ENCODE assay signal across 32 cellular contexts in genomic region chr2:81483254-81483653, GRCh38.
"Had no signal": no experiment of that assay in that cellular context is flagged by ENCODE, and none has a peak within 500 bp of the region (broad histone marks: within the 10 kb centered on the region; RNA-seq: fewer than 3 reads in every experiment).

No MANE protein-coding gene starts in this region.

- H3K4me3 ChIP-seq: ascending aorta, cardiac muscle cell had no signal

- H3K36me3 ChIP-seq: ascending aorta, cardiac muscle cell, WERI-Rb-1 had no signal

- ATAC-seq: activated CD4-positive, alpha-beta T cell treated with anti-CD3 and anti-CD28 coated beads for 36 hours; activated CD4-positive, CD25-positive, alpha-beta regulatory T cell treated with anti-CD3 and anti-CD28 coated beads, Interleukin-2, amount 50 U/mL, for 24 hours; activated CD8-positive, alpha-beta memory T cell treated with anti-CD3 and anti-CD28 coated beads, Interleukin-2, amount 10 ng/mL, durations not matched to agents 7 days and 5 days; activated CD8-positive, alpha-beta T cell treated with anti-CD3 and anti-CD28 coated beads, Interleukin-2, amount 10 ng/mL, durations not matched to agents 7 days and 5 days; activated naive CD8-positive, alpha-beta T cell treated with anti-CD3 and anti-CD28 coated beads, Interleukin-2, amount 50 U/mL, for 24 hours; WTC11 had no signal

- FAIRE-seq: bronchial epithelial cell, colon, TTC549 had no signal

- H3K27me3 ChIP-seq: ascending aorta, cardiac muscle cell had no signal

- H3K27ac ChIP-seq: ascending aorta, cardiac muscle cell, WERI-Rb-1 had no signal

- DNase-seq: activated CD4-positive, alpha-beta memory T cell treated with anti-CD3 and anti-CD28 coated beads, Interleukin-2, amount 10 ng/mL, durations not matched to agents 7 days and 5 days; activated CD4-positive, alpha-beta T cell treated with anti-CD3 and anti-CD28 coated beads for 1 hour; activated CD4-positive, alpha-beta T cell treated with anti-CD3 and anti-CD28 coated beads for 36 hours; activated CD4-positive, alpha-beta T cell treated with anti-CD3 and anti-CD28 coated beads for 48 hours; activated CD4-positive, alpha-beta T cell treated with anti-CD3 and anti-CD28 coated beads, Interleukin-2, amount 10 ng/mL, durations not matched to agents 7 days and 5 days; activated CD4-positive, alpha-beta T cell treated with anti-CD3 and anti-CD28 coated beads, Interleukin-2, amount 50 U/mL, for 48 hours; activated CD4-positive, CD25-positive, alpha-beta regulatory T cell; activated CD8-positive, alpha-beta memory T cell treated with anti-CD3 and anti-CD28 coated beads for 24 hours; activated CD8-positive, alpha-beta memory T cell treated with anti-CD3 and anti-CD28 coated beads, Interleukin-2, amount 10 ng/mL, durations not matched to agents 7 days and 5 days; activated CD8-positive, alpha-beta memory T cell treated with anti-CD3 and anti-CD28 coated beads, Interleukin-2, amount 50 U/mL, for 48 hours; activated CD8-positive, alpha-beta T cell treated with anti-CD3 and anti-CD28 coated beads, Interleukin-2, amount 10 ng/mL, durations not matched to agents 7 days and 5 days; activated effector memory CD4-positive, alpha-beta T cell treated with Interleukin-2 at 50 U/mL for 16 hours; activated gamma-delta T cell; activated naive CD4-positive, alpha-beta T cell treated with anti-CD3 and anti-CD28 coated beads, Interleukin-2, amount 10 ng/mL, durations not matched to agents 7 days and 5 days; activated naive CD4-positive, alpha-beta T cell treated with Interleukin-2 at 50 U/mL for 16 hours; activated naive CD8-positive, alpha-beta T cell treated with anti-CD3 and anti-CD28 coated beads, Interleukin-2, amount 10 ng/mL, durations not matched to agents 7 days and 5 days; activated naive CD8-positive, alpha-beta T cell treated with anti-CD3 and anti-CD28 coated beads, Interleukin-2, amount 50 U/mL, for 24 hours; activated T-cell treated with anti-CD3 and anti-CD28 coated beads, Interleukin-2, amount 50 U/mL, for 24 hours; activated T-cell treated with anti-CD3 and anti-CD28 coated beads, Interleukin-2, amount 50 U/mL, for 48 hours; amygdala; anterior cingulate cortex; central memory CD4-positive, alpha-beta T cell; T-helper 2 cell; T-helper 9 cell; WERI-Rb-1 had no signal

- H3K4me1 ChIP-seq: ascending aorta had no signal
